In the genomic region with DNA sequence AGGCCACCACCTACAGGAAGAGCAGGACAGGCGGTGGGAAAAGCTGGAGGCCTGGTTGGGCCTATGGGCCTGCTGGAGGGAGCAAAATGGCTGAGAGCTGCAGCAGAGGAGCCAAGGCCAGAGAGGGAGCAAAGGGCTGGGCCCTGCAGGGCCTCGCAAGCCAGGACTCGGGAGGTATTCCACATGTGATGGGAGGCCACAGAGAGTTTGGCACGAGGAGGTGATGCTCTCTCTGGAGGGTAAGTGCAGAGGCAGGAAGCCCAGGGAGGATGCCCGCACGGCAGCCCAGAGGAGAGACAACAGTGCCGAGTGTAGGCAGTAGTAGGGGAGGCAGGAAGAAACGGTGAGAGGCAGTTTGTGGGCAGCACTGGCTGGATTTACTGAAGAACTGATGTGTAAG, we compare ENCODE assay signal across 14 cellular contexts.
DNase-seq lines count a peak whose midpoint lies in the region; ATAC-seq and TF ChIP-seq lines count a peak whose summit lies in the region.
"Had no signal": no experiment of that assay in that cellular context is flagged by ENCODE, and none has a peak within 500 bp of the region (broad histone marks: within the 10 kb centered on the region; RNA-seq: fewer than 3 reads in every experiment).

No MANE protein-coding gene starts in this region.

- H3K4me3 ChIP-seq in PC-3 (ENCODE audit: low read length) (no peak overlapping the region), vagina (no peak overlapping the region)

- H3F3A ChIP-seq in PC-3 (ENCODE audit: low read length, unreplicated experiment): no peaks in the 10 kb centered on the region

- DNase-seq in PC-3 (no peak), vagina (ENCODE audit: extremely low spot score in 2 of 2) (no peak), immature natural killer cell (no peak)
- DNase-seq in stimulated activated effector memory CD8-positive, alpha-beta T cell treated with anti-CD3 and anti-CD28 coated beads, Interleukin-12 subunit alpha, Interleukin-12 subunit beta, amount 100 ng/mL, for 72 hours (ENCODE audit: low spot score in 2 of 2): no peak
- DNase-seq: C1 segment of cervical spinal cord; CD8-positive, alpha-beta T cell; COR-L47; GF-D8 had no signal

- H4K20me1 ChIP-seq in PC-3 (ENCODE audit: low read length): no peaks in the 10 kb centered on the region; the same call in 1 of the 2 replicates

- H3K79me2 ChIP-seq in PC-3 (ENCODE audit: low read length): no peaks in the 10 kb centered on the region

- H3K9me3 ChIP-seq in PC-3 (ENCODE audit: low read length) (no peaks in the 10 kb centered on the region), vagina (no peaks in the 10 kb centered on the region)

- TF ChIP-seq CTCF in PC-3 (conservative IDR thresholded peaks at IDR 0.05; ENCODE audit: low read depth, low read length) (no peak), nephron (IDR thresholded peaks at IDR 0.05; ENCODE audit: unreplicated experiment in 3 of 3) (no peak), vagina (IDR thresholded peaks at IDR 0.05) (no peak)

- H3K36me3 Mint-ChIP-seq in dendritic cell treated with granulocyte-macrophage colony-stimulating factor and Interleukin-4, amounts not matched to agents 40 ng/mL and 50 ng/mL, for 4 days (ENCODE audit: low read depth): peaks cover 21% of the 10 kb centered on the region
- H3K36me3 Mint-ChIP-seq in nephron (ENCODE audit: low read depth) (peaks cover 6% of the 10 kb centered on the region), immature natural killer cell (peaks cover 0 to 20% (median 5%) of the 10 kb centered on the region in 3 donors)
- H3K36me3 Mint-ChIP-seq in stimulated activated memory B cell treated with anti-CD40 and anti-IgM and Interleukin-4, amounts not matched to agents 10 μg/mL and 1 μg/mL and 100 μg/mL, for 72 hours: peaks cover 45% of the 10 kb centered on the region
- H3K36me3 Mint-ChIP-seq in stimulated activated effector memory CD8-positive, alpha-beta T cell treated with anti-CD3 and anti-CD28 coated beads, Interleukin-12 subunit alpha, Interleukin-12 subunit beta, amount 100 ng/mL, for 72 hours: no peaks in the 10 kb centered on the region

- H3K27ac ChIP-seq in PC-3 (ENCODE audit: low read length) (peak overlapping the region; percentile 31; the same call in 1 of the 2 replicates), vagina (no peak overlapping the region)
- H3K27ac ChIP-seq: HL-60 had no signal

- H3K27me3 Mint-ChIP-seq in dendritic cell treated with granulocyte-macrophage colony-stimulating factor and Interleukin-4, amounts not matched to agents 40 ng/mL and 50 ng/mL, for 4 days: no peaks in the 10 kb centered on the region
- H3K27me3 Mint-ChIP-seq in nephron (ENCODE audit: low read depth) (no peaks in the 10 kb centered on the region), immature natural killer cell (ENCODE audit: low read depth in 3 of 3) (peaks cover 0 to 1% (median 0%) of the 10 kb centered on the region in 3 donors)
- no peaks in the 10 kb centered on the region for H3K27me3 Mint-ChIP-seq in stimulated activated memory B cell treated with anti-CD40 and anti-IgM and Interleukin-4, amounts not matched to agents 10 μg/mL and 1 μg/mL and 100 μg/mL, for 72 hours
- H3K27me3 Mint-ChIP-seq: B cell had no signal

- intact Hi-C loops in PC-3 (cut with micrococcal nuclease): no loop called here
- intact Hi-C loops in dendritic cell treated with granulocyte-macrophage colony-stimulating factor and Interleukin-4, amounts not matched to agents 40 ng/mL and 50 ng/mL, for 4 days (cut with micrococcal nuclease): no loop called here
- intact Hi-C loops in vagina (cut with DNase I): no loop called here

- H3K27me3 ChIP-seq in PC-3 (ENCODE audit: low read length) (no peaks in the 10 kb centered on the region), vagina (no peaks in the 10 kb centered on the region)

- POLR2A ChIA-PET in PC-3 (lab: Charles Lee; ENCODE audit: unreplicated experiment): no interaction called here

- no TSS peak for BruUV-seq in PC-3 (replicated peaks; lab: Mats Ljungman, UMichigan)

- H3K4me2 ChIP-seq in PC-3 (ENCODE audit: low read length): peak overlapping the region; percentile 56

- TF ChIP-seq POLR2A in vagina (IDR thresholded peaks at IDR 0.05): no peak

- CTCF ChIA-PET in PC-3 (lab: Charles Lee): no interaction called here

- no peak overlapping the region for H2AFZ ChIP-seq in PC-3 (ENCODE audit: low read length)

- no peaks in the 10 kb centered on the region for H3K36me3 ChIP-seq in PC-3 (ENCODE audit: low read depth, low read length)
- no peaks in the 10 kb centered on the region for H3K36me3 ChIP-seq in vagina

- H3K9ac ChIP-seq in PC-3 (ENCODE audit: low read length): no peak overlapping the region

- H3K4me1 ChIP-seq in PC-3 (ENCODE audit: insufficient read depth, low read length) (peaks cover 20% of the 10 kb centered on the region), vagina (peaks cover 5% of the 10 kb centered on the region)

- H3K9me2 ChIP-seq in PC-3 (replicated peaks; ENCODE audit: low read length): no peaks in the 10 kb centered on the region

- H3K27ac Mint-ChIP-seq in dendritic cell treated with granulocyte-macrophage colony-stimulating factor and Interleukin-4, amounts not matched to agents 40 ng/mL and 50 ng/mL, for 4 days: peak overlapping the region; percentile 20
- H3K27ac Mint-ChIP-seq in nephron (peak overlapping the region in 2 of 3 experiments; percentile 42 to 51), immature natural killer cell (peak overlapping the region in 1 of 6 donors; percentile 1)
- peak overlapping the region; percentile 12 for H3K27ac Mint-ChIP-seq in stimulated activated memory B cell treated with anti-CD40 and anti-IgM and Interleukin-4, amounts not matched to agents 10 μg/mL and 1 μg/mL and 100 μg/mL, for 72 hours
- no peak overlapping the region for H3K27ac Mint-ChIP-seq in stimulated activated effector memory CD8-positive, alpha-beta T cell treated with anti-CD3 and anti-CD28 coated beads, Interleukin-12 subunit alpha, Interleukin-12 subunit beta, amount 100 ng/mL, for 72 hours
- H3K27ac Mint-ChIP-seq: B cell; CD8-positive, alpha-beta T cell had no signal

- peaks cover 38% of the 10 kb centered on the region for H3K4me1 Mint-ChIP-seq in dendritic cell treated with granulocyte-macrophage colony-stimulating factor and Interleukin-4, amounts not matched to agents 40 ng/mL and 50 ng/mL, for 4 days (ENCODE audit: low read depth)
- peaks cover 30% of the 10 kb centered on the region for H3K4me1 Mint-ChIP-seq in nephron
- H3K4me1 Mint-ChIP-seq in stimulated activated memory B cell treated with anti-CD40 and anti-IgM and Interleukin-4, amounts not matched to agents 10 μg/mL and 1 μg/mL and 100 μg/mL, for 72 hours: peaks cover 39% of the 10 kb centered on the region
- peaks cover 51 to 55% of the 10 kb centered on the region in 2 donors for H3K4me1 Mint-ChIP-seq in immature natural killer cell
- peaks cover 26% of the 10 kb centered on the region for H3K4me1 Mint-ChIP-seq in stimulated activated effector memory CD8-positive, alpha-beta T cell treated with anti-CD3 and anti-CD28 coated beads, Interleukin-12 subunit alpha, Interleukin-12 subunit beta, amount 100 ng/mL, for 72 hours

- no peak overlapping the region for H3K4me3 Mint-ChIP-seq in dendritic cell treated with granulocyte-macrophage colony-stimulating factor and Interleukin-4, amounts not matched to agents 40 ng/mL and 50 ng/mL, for 4 days
- H3K4me3 Mint-ChIP-seq in nephron: no peak overlapping the region
- no peak overlapping the region for H3K4me3 Mint-ChIP-seq in stimulated activated memory B cell treated with anti-CD40 and anti-IgM and Interleukin-4, amounts not matched to agents 10 μg/mL and 1 μg/mL and 100 μg/mL, for 72 hours
- no peak overlapping the region for H3K4me3 Mint-ChIP-seq in immature natural killer cell
- H3K4me3 Mint-ChIP-seq in stimulated activated effector memory CD8-positive, alpha-beta T cell treated with anti-CD3 and anti-CD28 coated beads, Interleukin-12 subunit alpha, Interleukin-12 subunit beta, amount 100 ng/mL, for 72 hours: no peak overlapping the region
- H3K4me3 Mint-ChIP-seq: B cell; CD8-positive, alpha-beta T cell had no signal

- no peaks in the 10 kb centered on the region for H3K9me3 Mint-ChIP-seq in dendritic cell treated with granulocyte-macrophage colony-stimulating factor and Interleukin-4, amounts not matched to agents 40 ng/mL and 50 ng/mL, for 4 days
- H3K9me3 Mint-ChIP-seq in nephron (peaks cover 2% of the 10 kb centered on the region), immature natural killer cell (no peaks in the 10 kb centered on the region)
- no peaks in the 10 kb centered on the region for H3K9me3 Mint-ChIP-seq in stimulated activated memory B cell treated with anti-CD40 and anti-IgM and Interleukin-4, amounts not matched to agents 10 μg/mL and 1 μg/mL and 100 μg/mL, for 72 hours
- no peaks in the 10 kb centered on the region for H3K9me3 Mint-ChIP-seq in stimulated activated effector memory CD8-positive, alpha-beta T cell treated with anti-CD3 and anti-CD28 coated beads, Interleukin-12 subunit alpha, Interleukin-12 subunit beta, amount 100 ng/mL, for 72 hours

- ATAC-seq in PC-3: no peak
- ATAC-seq in stimulated activated memory B cell treated with anti-CD40 and anti-IgM and Interleukin-4, amounts not matched to agents 10 μg/mL and 1 μg/mL and 100 μg/mL, for 72 hours: no peak
- ATAC-seq in stimulated activated effector memory CD8-positive, alpha-beta T cell treated with anti-CD3 and anti-CD28 coated beads, Interleukin-12 subunit alpha, Interleukin-12 subunit beta, amount 100 ng/mL, for 72 hours: no peak
- ATAC-seq: CD8-positive, alpha-beta T cell; HCT116 had no signal
